12 cellular contexts compared by ENCODE assay signal in the genomic region with DNA sequence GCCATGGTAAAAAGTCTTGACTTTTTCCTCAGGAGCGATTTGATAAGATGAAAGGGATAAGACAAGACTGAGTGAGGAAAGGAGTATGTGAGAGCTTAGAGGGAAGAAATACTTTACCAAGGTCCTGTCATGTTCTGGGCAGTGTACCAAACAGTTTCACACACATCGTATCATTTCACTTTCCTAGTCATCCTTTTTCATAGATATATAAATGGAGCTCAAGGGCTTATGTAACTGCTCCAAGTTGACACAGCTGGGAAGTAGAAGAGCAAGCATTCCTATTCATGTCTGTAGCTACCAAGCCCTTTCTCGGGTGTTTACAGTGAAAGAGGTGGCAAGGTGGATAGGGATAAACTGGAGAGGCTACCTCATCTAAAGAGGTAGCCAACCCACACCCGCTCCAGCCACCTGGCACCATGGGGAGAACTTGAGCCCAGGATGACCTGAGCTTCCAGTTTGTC. TPM values are rescaled to one million over a fixed set of nuclear protein-coding genes. Genes with fewer than 3 reads are reported as not detected.
A peak's percentile ranks its signal among the peaks of the same experiment; 100 is the strongest.
DNase-seq lines count a peak whose midpoint lies in the region; ATAC-seq, FAIRE-seq and TF ChIP-seq lines count a peak whose summit lies in the region.
"Had no signal": no experiment of that assay in that cellular context is flagged by ENCODE, and none has a peak within 500 bp of the region (broad histone marks: within the 10 kb centered on the region; RNA-seq: fewer than 3 reads in every experiment).

No MANE protein-coding gene starts in this region.

- H2AFZ ChIP-seq in GM12878 (ENCODE audit: control insufficient read depth, low read depth, low read length) = no peak overlapping the region
- no peak overlapping the region for H2AFZ ChIP-seq in hepatocyte

- ATAC-seq in GM12878 = no peak
- ATAC-seq in GM21381 (IDR thresholded peaks at IDR 0.05; ENCODE audit: unreplicated experiment) = no peak
- ATAC-seq in HG02970 (IDR thresholded peaks at IDR 0.05; ENCODE audit: low FRiP score, unreplicated experiment) = no peak
- ATAC-seq: natural killer cell; stimulated activated memory B cell treated with anti-CD40 and anti-IgM and Interleukin-4, amounts not matched to agents 10 μg/mL and 1 μg/mL and 100 μg/mL, for 72 hours had no signal

- H3K27ac ChIP-seq in GM12878 (ENCODE audit: control insufficient read depth, insufficient read depth) = no peak overlapping the region
- peak overlapping the region; percentile 0 for H3K27ac ChIP-seq in hepatocyte

- no peak for TF ChIP-seq POLR2A in GM12878 (IDR thresholded peaks at IDR 0.05; ENCODE audit: low read depth, low read length)

- DNase-seq in AG04449 (ENCODE audit: low read depth, low spot score) (peak; percentile 87), LNCaP clone FGC (ENCODE audit: low read depth) (peak; percentile 51), GM12878 (ENCODE audit: low read depth, low spot score) (no peak), hepatocyte (ENCODE audit: low spot score) (no peak), dermis blood vessel endothelial cell (no peak), NCI-H128 (lab: John Stamatoyannopoulos, UW; ENCODE audit: unreplicated experiment) (no peak)
- DNase-seq: activated CD4-positive, alpha-beta T cell treated with anti-CD3 and anti-CD28 coated beads, Interleukin-2, amount 50 U/mL, for 48 hours; BE2C; natural killer cell had no signal

- in situ Hi-C loops in GM12878 (cut with MboI) = no loop called here

- H3K9ac ChIP-seq in GM12878 (ENCODE audit: control insufficient read depth, insufficient read depth, low read length) = no peak overlapping the region

- no peak for TF ChIP-seq EP300 in GM12878 (IDR thresholded peaks at IDR 0.05; ENCODE audit: borderline replicate concordance in 1 of 2, control insufficient read depth in 1 of 2, low read depth in 2 of 2, low read length in 2 of 2)

- H3K9me3 ChIP-seq in GM12878 (replicated peaks; ENCODE audit: control insufficient read depth, insufficient read depth, low read length) (no peaks in the 10 kb centered on the region), hepatocyte (ENCODE audit: low read depth) (no peaks in the 10 kb centered on the region)
- H3K9me3 ChIP-seq: BE2C had no signal

- intact Hi-C loops in GM12878 (cut with micrococcal nuclease; ENCODE audit: unreplicated experiment) = no loop called here

- SMC1A ChIA-PET in GM12878 (lab: Charles Lee; ENCODE audit: uncharacterized antibody, unreplicated experiment) = interaction anchor here (0.7 to 1.2 kb wide), 2 partner anchors 14 to 40 kb away, joined by 3 to 4 read pairs; no protein-coding TSS in a partner anchor

- BruUV-seq in GM12878 (replicated peaks; lab: Mats Ljungman, UMichigan) = TSS peak; percentile 45

- H3K9me2 ChIP-seq in hepatocyte (replicated peaks; ENCODE audit: insufficient read depth) = no peaks in the 10 kb centered on the region

- POLR2A ChIA-PET in AG04449 (lab: Yijun Ruan, JAX) = no interaction called here
- POLR2A ChIA-PET in GM12878 (lab: Charles Lee) = no interaction called here

- CTCF ChIA-PET in AG04449 (lab: Yijun Ruan, JAX) = interaction anchor here (1.1 kb wide), 2 partner anchors 61 to 81 kb away, joined by 3 to 4 read pairs; partner anchors contain the start of gene NR2C2
- CTCF ChIA-PET in GM12878 (lab: Yijun Ruan, JAX) = interaction anchor here (1.1 to 1.4 kb wide), 3 partner anchors 10 to 19 kb away, joined by 3 to 4 read pairs (median 3); no protein-coding TSS in a partner anchor

- H4K20me1 ChIP-seq in GM12878 (ENCODE audit: control insufficient read depth, insufficient read depth) = no peaks in the 10 kb centered on the region
- H4K20me1 ChIP-seq in hepatocyte (ENCODE audit: insufficient read depth, poor library complexity, severe bottlenecking) = no peaks in the 10 kb centered on the region

- RAD21 ChIA-PET in GM12878 (lab: Charles Lee; ENCODE audit: unreplicated experiment) = no interaction called here

- H3K36me3 ChIP-seq in GM12878 (ENCODE audit: control insufficient read depth in 2 of 2, insufficient read depth in 2 of 2, low read length in 1 of 2) (peaks cover 6 to 18% of the 10 kb centered on the region in 2 experiments), hepatocyte (replicated peaks; ENCODE audit: insufficient read depth, low read depth) (no peaks in the 10 kb centered on the region)
- H3K36me3 ChIP-seq: BE2C had no signal

- H3K79me2 ChIP-seq in GM12878 (ENCODE audit: control insufficient read depth, insufficient read depth, low read length) = peaks cover 1% of the 10 kb centered on the region; the same call in 1 of the 2 replicates
- H3K79me2 ChIP-seq in hepatocyte = peaks cover 19% of the 10 kb centered on the region

- no peak overlapping the region for H3K4me3 ChIP-seq in AG04449 (ENCODE audit: low read depth, low read length)
- no peak overlapping the region for H3K4me3 ChIP-seq in LNCaP clone FGC (ENCODE audit: low read depth, low read length)
- no peak overlapping the region for H3K4me3 ChIP-seq in GM12878
- H3K4me3 ChIP-seq in hepatocyte = no peak overlapping the region

- 97% methylated on average over 4 of the region's 4 CpGs for WGBS in GM12878 (ENCODE audit: insufficient coverage, insufficient replicate concordance, low lambda C conversion rate, missing lambda C conversion rate)
- 81% methylated on average over 4 of the region's 4 CpGs for WGBS in hepatocyte (ENCODE audit: low lambda C conversion rate, missing lambda C conversion rate)

- no peak for FAIRE-seq in GM12878 (lab: Jason Lieb, UNC)

- no peaks in the 10 kb centered on the region for H3K4me1 ChIP-seq in GM12878 (ENCODE audit: control insufficient read depth, insufficient read depth, low read length)
- peaks cover 4% of the 10 kb centered on the region for H3K4me1 ChIP-seq in hepatocyte (ENCODE audit: insufficient read depth)
- H3K4me1 ChIP-seq: BE2C had no signal

- TF ChIP-seq CTCF in AG04449 (IDR thresholded peaks at IDR 0.05; ENCODE audit: insufficient read depth, low read length, missing control alignments) = no peak
- TF ChIP-seq CTCF in LNCaP clone FGC (IDR thresholded peaks at IDR 0.05; ENCODE audit: control insufficient read depth, extremely low read depth, insufficient read depth) = no peak
- TF ChIP-seq CTCF in GM12878 (IDR thresholded peaks at IDR 0.05 in 2 of 3, conservative IDR thresholded peaks at IDR 0.05 in 1 of 3; ENCODE audit: control insufficient read depth in 2 of 3, extremely low read depth in 1 of 3, insufficient read depth in 1 of 3, low read depth in 3 of 3, low read length in 3 of 3) = no peak
- no peak for TF ChIP-seq CTCF in hepatocyte (IDR thresholded peaks at IDR 0.05; ENCODE audit: poor library complexity)

- TF ChIP-seq RAD21 in GM12878 (IDR thresholded peaks at IDR 0.05; ENCODE audit: insufficient read depth, low read depth, low read length) = no peak

- H3K4me2 ChIP-seq in GM12878 (ENCODE audit: control insufficient read depth, insufficient read depth) (no peak overlapping the region), hepatocyte (no peak overlapping the region)

- no peaks in the 10 kb centered on the region for H3K27me3 ChIP-seq in GM12878 (replicated peaks in 1 of 2; ENCODE audit: control insufficient read depth in 2 of 2, insufficient read depth in 2 of 2, low read length in 1 of 2)
- no peaks in the 10 kb centered on the region for H3K27me3 ChIP-seq in hepatocyte
- H3K27me3 ChIP-seq: BE2C had no signal

TF ChIP-seq in GM12878, 131 proteins besides CTCF, POLR2A, EP300 and RAD21 (continues in another document):
- TF ChIP-seq, protein P1, sequence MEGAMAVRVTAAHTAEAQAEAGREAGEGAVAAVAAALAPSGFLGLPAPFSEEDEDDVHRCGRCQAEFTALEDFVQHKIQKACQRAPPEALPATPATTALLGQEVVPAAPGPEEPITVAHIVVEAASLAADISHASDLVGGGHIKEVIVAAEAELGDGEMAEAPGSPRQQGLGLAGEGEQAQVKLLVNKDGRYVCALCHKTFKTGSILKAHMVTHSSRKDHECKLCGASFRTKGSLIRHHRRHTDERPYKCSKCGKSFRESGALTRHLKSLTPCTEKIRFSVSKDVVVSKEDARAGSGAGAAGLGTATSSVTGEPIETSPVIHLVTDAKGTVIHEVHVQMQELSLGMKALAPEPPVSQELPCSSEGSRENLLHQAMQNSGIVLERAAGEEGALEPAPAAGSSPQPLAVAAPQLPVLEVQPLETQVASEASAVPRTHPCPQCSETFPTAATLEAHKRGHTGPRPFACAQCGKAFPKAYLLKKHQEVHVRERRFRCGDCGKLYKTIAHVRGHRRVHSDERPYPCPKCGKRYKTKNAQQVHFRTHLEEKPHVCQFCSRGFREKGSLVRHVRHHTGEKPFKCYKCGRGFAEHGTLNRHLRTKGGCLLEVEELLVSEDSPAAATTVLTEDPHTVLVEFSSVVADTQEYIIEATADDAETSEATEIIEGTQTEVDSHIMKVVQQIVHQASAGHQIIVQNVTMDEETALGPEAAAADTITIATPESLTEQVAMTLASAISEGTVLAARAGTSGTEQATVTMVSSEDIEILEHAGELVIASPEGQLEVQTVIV (IDR thresholded peaks at IDR 0.05; ENCODE audit: borderline replicate concordance, partially characterized antibody) = no peak
- no peak for TF ChIP-seq MEF2A (IDR thresholded peaks at IDR 0.05; ENCODE audit: insufficient read depth, low read depth, low read length)
- no peak for TF ChIP-seq SPI1 (IDR thresholded peaks at IDR 0.05; ENCODE audit: borderline replicate concordance, insufficient read depth, low read depth, low read length)

RNA-seq across cellular contexts. Expression of gene MRPS25, which starts 57.4 kb away (rescaled TPM):
- total RNA-seq in GM12878 (2013; cell fraction: nucleolus; rRNA removed) = 94.6 and 97.5 TPM in 2 replicates
- total RNA-seq in GM12878 (2014; rRNA removed) (51.5 and 58.9 TPM in 2 replicates), GM12878 (2014; rRNA removed; fragmentation: Illumina TruSeq; extraction: Trizol) (37.3 and 37.9 TPM in 2 replicates), GM12878 (2021) (72.5 and 76.2 TPM in 2 replicates), hepatocyte (25.6 and 30.9 TPM in 2 replicates), dermis blood vessel endothelial cell (25.4 and 34.0 TPM in 2 replicates)
- 13.9 TPM for polyA plus RNA-seq in GM12878 (2011; ENCODE audit: low read depth)
- polyA plus RNA-seq in GM12878 (2011; rRNA removed) (66.0 and 72.9 TPM in 2 replicates), GM12878 (2014; fragmentation: Illumina TruSeq; extraction: Trizol) (47.7 and 51.2 TPM in 2 replicates), GM12878 (2014; fragmentation: Nextera tagmentation; extraction: Ambion mirVana) (10 to 100 TPM; 17.0 to 43.6 TPM), GM12878 (2014; rRNA removed) (79.7 and 83.9 TPM in 2 replicates), GM12878 (2016; fragmentation: Nextera tagmentation; extraction: Ambion mirVana) (100 to 1,000 TPM; 112 to 114 TPM), hepatocyte (59.9 and 75.5 TPM in 2 replicates)
- 33.4 and 63.0 TPM in 2 replicates for polyA plus RNA-seq in GM12878 (2011; cell fraction: cytosol; rRNA removed)
- polyA plus RNA-seq in GM12878 (2011; cell fraction: nucleus; rRNA removed) = 128 and 156 TPM in 2 replicates
- polyA plus RNA-seq in GM12878 (2012) = 37.1 and 48.9 TPM in 2 replicates
- polyA minus RNA-seq in GM12878 (2011; rRNA and poly(A)+ RNA removed) = 21.5 and 26.0 TPM in 2 replicates
- 9.3 and 13.4 TPM in 2 replicates for polyA minus RNA-seq in GM12878 (2011; cell fraction: cytosol; rRNA and poly(A)+ RNA removed)
- polyA minus RNA-seq in GM12878 (2011; cell fraction: nucleus; rRNA and poly(A)+ RNA removed) = 40.4 and 82.9 TPM in 2 replicates

Comparison
In these comparisons a context has a peak if more than half of its experiments do, and no peak if none do; other contexts are left out.
1. DNase-seq: peak in AG04449 (single experiment) and LNCaP clone FGC (single experiment); none in GM12878 (single experiment), hepatocyte (single experiment), dermis blood vessel endothelial cell (single experiment) and NCI-H128 (single experiment).